12 cellular contexts compared by ENCODE assay signal in the genomic region with DNA sequence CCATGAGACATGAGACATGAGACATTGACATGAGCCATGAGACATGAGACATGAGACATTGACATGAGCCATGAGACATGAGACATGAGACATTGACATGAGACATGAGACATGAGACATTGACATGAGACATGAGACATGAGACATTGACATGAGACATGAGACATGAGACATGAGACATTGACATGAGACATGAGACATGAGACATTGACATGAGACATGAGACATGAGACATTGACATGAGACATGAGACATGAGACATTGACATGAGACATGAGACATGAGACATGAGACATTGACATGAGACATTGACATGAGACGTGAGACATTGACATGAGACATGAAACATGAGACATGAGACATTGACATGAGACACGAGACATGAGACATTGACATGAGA. TPM values are rescaled to one million over a fixed set of nuclear protein-coding genes. Genes with fewer than 3 reads are reported as not detected.
DNase-seq lines count a peak whose midpoint lies in the region; FAIRE-seq and TF ChIP-seq lines count a peak whose summit lies in the region.
"Not testable (repeated sequence)": the region's sequence is repeated elsewhere in the genome, so short reads cannot be mapped to it uniquely, and the experiment has no call there.
"Had no signal": no experiment of that assay in that cellular context is flagged by ENCODE, and none has a peak within 500 bp of the region (broad histone marks: within the 10 kb centered on the region; RNA-seq: fewer than 3 reads in every experiment).

No MANE protein-coding gene starts in this region.

- not testable (repeated sequence) for H3K9me1 ChIP-seq in keratinocyte (ENCODE audit: control insufficient read depth, extremely low read depth, insufficient read depth, low read length)

- not testable (repeated sequence) for H2AFZ ChIP-seq in keratinocyte (ENCODE audit: control insufficient read depth, low read length); neural cell (ENCODE audit: low read depth, low read length)

- H4K20me1 ChIP-seq in keratinocyte (ENCODE audit: control insufficient read depth, extremely low read depth, insufficient read depth, low read length); neural cell (ENCODE audit: insufficient read depth): not testable (repeated sequence)

- not testable (repeated sequence) for TF ChIP-seq POLR2A in GM12891 (IDR thresholded peaks at IDR 0.05; ENCODE audit: low read depth, low read length)

- H3K79me2 ChIP-seq in keratinocyte (ENCODE audit: control insufficient read depth, insufficient read depth, low read length); neural cell (replicated peaks; ENCODE audit: insufficient read depth, low read length): not testable (repeated sequence)

- H3K9ac ChIP-seq in keratinocyte (ENCODE audit: control insufficient read depth, extremely low read depth, insufficient read depth, low read length); neural cell (ENCODE audit: low read length): not testable (repeated sequence)

- H3K27me3 ChIP-seq in bronchial epithelial cell (ENCODE audit: control insufficient read depth, insufficient read depth, low read length); neural cell (ENCODE audit: insufficient read depth, low read depth, low read length): not testable (repeated sequence)
- peaks cover 24% of the 10 kb centered on the region for H3K27me3 ChIP-seq in keratinocyte (ENCODE audit: control insufficient read depth, extremely low read depth, insufficient read depth, low read length)

- TF ChIP-seq EP300 in neural cell (conservative IDR thresholded peaks at IDR 0.05; ENCODE audit: poor library complexity, severe bottlenecking): peak; percentile 56

- not testable (repeated sequence) for H3K4me3 ChIP-seq in bronchial epithelial cell (ENCODE audit: low read depth, low read length); keratinocyte (ENCODE audit: control insufficient read depth in 2 of 3, extremely low read depth in 1 of 3, insufficient read depth in 2 of 3, low read depth in 1 of 3, low read length in 3 of 3); neural cell (ENCODE audit: low read length)

- not testable (repeated sequence) for H3K4me1 ChIP-seq in keratinocyte (ENCODE audit: control insufficient read depth, extremely low read depth, insufficient read depth, low read length)

- DNase-seq in D721Med (ENCODE audit: insufficient read length, low spot score); GM12891 (ENCODE audit: insufficient read length, low spot score); HTR-8/SVneo (ENCODE audit: insufficient read length, low spot score); bronchial epithelial cell (ENCODE audit: low read depth); keratinocyte (ENCODE audit: low read depth, low spot score); urothelium cell line (ENCODE audit: low spot score): not testable (repeated sequence)

- H3K4me2 ChIP-seq in keratinocyte (ENCODE audit: control insufficient read depth, extremely low read depth, insufficient read depth, low read depth, low read length); neural cell (ENCODE audit: low read length): not testable (repeated sequence)

- not testable (repeated sequence) for TF ChIP-seq RAD21 in neural cell (conservative IDR thresholded peaks at IDR 0.05)

- not testable (repeated sequence) for H3K27ac ChIP-seq in keratinocyte (ENCODE audit: control insufficient read depth, insufficient read depth, low read length); neural cell (ENCODE audit: low read length)

- H3F3A ChIP-seq in neural cell (ENCODE audit: insufficient read depth, low read length, poor library complexity, severe bottlenecking): not testable (repeated sequence)

- TF ChIP-seq CTCF in D721Med (IDR thresholded peaks at IDR 0.05; ENCODE audit: insufficient read depth, missing control alignments); bronchial epithelial cell (IDR thresholded peaks at IDR 0.05; ENCODE audit: insufficient read depth, low read length, severe bottlenecking); keratinocyte (optimal IDR thresholded peaks at IDR 0.05 in 1 of 3, IDR thresholded peaks at IDR 0.05 in 1 of 3, conservative IDR thresholded peaks at IDR 0.05 in 1 of 3; ENCODE audit: extremely low read depth in 1 of 3, insufficient read depth in 2 of 3, low read length in 3 of 3); neural cell (IDR thresholded peaks at IDR 0.05; ENCODE audit: poor library complexity, severe bottlenecking): not testable (repeated sequence)

- peak; percentile 70 for FAIRE-seq in D721Med (lab: Jason Lieb, UNC)
- peak; percentile 23 for FAIRE-seq in GM12891 (lab: Jason Lieb, UNC)
- peak; percentile 96 for FAIRE-seq in HTR-8/SVneo (lab: Jason Lieb, UNC)
- FAIRE-seq in bronchial epithelial cell (lab: Jason Lieb, UNC): peak; percentile 99
- FAIRE-seq in keratinocyte (lab: Jason Lieb, UNC): peak; percentile 87
- FAIRE-seq in urothelium cell line (lab: Jason Lieb, UNC): peak; percentile 99

- H3K9me2 ChIP-seq in neural cell (ENCODE audit: insufficient read depth, low read length): not testable (repeated sequence)

- dilution Hi-C loops in keratinocyte (cut with MboI; ENCODE audit: extremely low pct_ligation_motif_present, low sequenced_read_pairs): not testable (repeated sequence)

- not testable (repeated sequence) for H3K36me3 ChIP-seq in bronchial epithelial cell (ENCODE audit: control insufficient read depth, insufficient read depth, low read length); keratinocyte (ENCODE audit: control insufficient read depth in 2 of 2, extremely low read depth in 1 of 2, insufficient read depth in 2 of 2, low read length in 2 of 2); neural cell (ENCODE audit: insufficient read depth, low read length)

- not testable (repeated sequence) for H3K9me3 ChIP-seq in keratinocyte (ENCODE audit: control insufficient read depth, low read depth, low read length); neural cell (ENCODE audit: low read length)

RNA-seq across cellular contexts. Expression of gene INHBB, which starts 45.4 kb away (rescaled TPM):
- polyA plus RNA-seq in GM12891 (2012; ENCODE audit: low read depth, missing spikeins): not detected
- 0.53 and 2.3 TPM in 2 replicates for total RNA-seq in bronchial epithelial cell
- polyA plus RNA-seq in keratinocyte: 0.01 to 0.02 TPM in 2 of 3 replicates, not detected in the other
- polyA plus RNA-seq in keratinocyte (2011; ENCODE audit: low read depth): 0.14 TPM
- polyA plus RNA-seq in keratinocyte (2011; cell fraction: cytosol; rRNA removed): not detected in 2 replicates
- 0.11 TPM in 1 of 2 replicates, not detected in the other for polyA plus RNA-seq in keratinocyte (2011; cell fraction: nucleus; rRNA removed)
- polyA plus RNA-seq in keratinocyte (2012; ENCODE audit: low replicate concordance): 0.32 TPM in 1 of 2 replicates, not detected in the other
- polyA minus RNA-seq in keratinocyte: not detected in 3 replicates
- not detected for polyA minus RNA-seq in keratinocyte (2011; cell fraction: cytosol; rRNA and poly(A)+ RNA removed)
- polyA minus RNA-seq in keratinocyte (2011; cell fraction: nucleus; rRNA and poly(A)+ RNA removed): not detected in 2 replicates
- polyA plus RNA-seq in neural cell: 0.10 TPM in 1 of 2 replicates, not detected in the other
- polyA minus RNA-seq in neural cell: not detected in 2 replicates
- total RNA-seq: B cell; Calu3; CD4-positive, alpha-beta T cell; CD8-positive, alpha-beta T cell; G401 had no signal
